ENCODE assay signal across 24 cellular contexts in the genomic region with DNA sequence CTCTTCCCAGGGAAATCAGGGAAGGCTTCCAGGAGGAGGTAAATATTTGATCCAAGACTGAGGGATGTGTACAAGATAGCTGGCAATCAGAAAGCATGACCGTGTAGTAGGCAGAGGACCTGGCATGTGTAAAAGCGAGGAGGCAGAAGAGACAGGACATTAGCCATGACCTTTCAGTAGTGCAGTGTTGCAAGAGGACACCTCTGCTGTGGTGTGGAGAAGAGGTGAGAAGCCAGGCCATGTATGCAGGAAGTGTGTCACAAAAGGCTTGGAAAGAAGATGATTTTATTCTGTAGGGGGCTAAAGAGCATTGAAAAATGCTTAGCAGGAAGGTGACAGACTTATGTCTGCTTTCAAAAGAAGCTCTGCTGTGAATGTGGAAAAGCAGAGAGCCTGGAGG.
DNase-seq lines count a peak whose midpoint lies in the region; ATAC-seq lines count a peak whose summit lies in the region.
"Had no signal": no experiment of that assay in that cellular context is flagged by ENCODE, and none has a peak within 500 bp of the region (broad histone marks: within the 10 kb centered on the region; RNA-seq: fewer than 3 reads in every experiment).

No MANE protein-coding gene starts in this region.

- no peak for DNase-seq in left ventricle myocardium superior
- no peak for DNase-seq in Right ventricle myocardium inferior (ENCODE audit: missing footprints)
- no peak for DNase-seq in effector memory CD8-positive, alpha-beta T cell
- DNase-seq in mesendoderm: peak; percentile 67
- DNase-seq in iPS-NIHi11 (ENCODE audit: low spot score): no peak
- DNase-seq: 8988T; ACHN; AML-193; BE2C; CD4-positive, alpha-beta T cell; CD8-positive, alpha-beta memory T cell; DMS 273 treated with DMSO at 0.1 percent for 48 hours; DMS79; EL; GDM1; GM23248; HFFc6 had no signal

- H2BK5ac ChIP-seq in mesendoderm (ENCODE audit: low read length): no peak overlapping the region

- H3K27ac ChIP-seq in mesendoderm (ENCODE audit: low read depth, low read length): no peak overlapping the region
- H3K27ac ChIP-seq: A549; BLaER1 treated with 17β-estradiol and CSF1 and Interleukin-3, amounts not matched to agents 10 nM and 100 nM; GM23248 had no signal

- H2AK5ac ChIP-seq in mesendoderm (ENCODE audit: low read length): no peak overlapping the region

- peak; percentile 6 for ATAC-seq in left ventricle myocardium superior
- no peak for ATAC-seq in Right ventricle myocardium inferior
- ATAC-seq in effector memory CD8-positive, alpha-beta T cell (replicated peaks): peak; percentile 71
- ATAC-seq in HG03342 (IDR thresholded peaks at IDR 0.05; ENCODE audit: unreplicated experiment): no peak
- ATAC-seq in HG02973 (IDR thresholded peaks at IDR 0.05; ENCODE audit: unreplicated experiment): no peak
- ATAC-seq: A549, GM12878 had no signal

- H3K4me1 ChIP-seq in mesendoderm (ENCODE audit: control insufficient read depth, low read depth, low read length): peaks cover 3% of the 10 kb centered on the region
- H3K4me1 ChIP-seq: A549; BE2C; BLaER1 treated with 17β-estradiol and CSF1 and Interleukin-3, amounts not matched to agents 10 nM and 100 nM; HAP-1 had no signal

- H3K4me1 Mint-ChIP-seq in effector memory CD8-positive, alpha-beta T cell (ENCODE audit: low read depth in 2 of 2): peaks cover 13 to 16% of the 10 kb centered on the region in 2 donors
- H3K4me1 Mint-ChIP-seq: CD14-positive monocyte had no signal

- H3K9ac ChIP-seq in mesendoderm (ENCODE audit: low read length): no peak overlapping the region
- H3K9ac ChIP-seq: BLaER1 treated with 17β-estradiol and CSF1 and Interleukin-3, amounts not matched to agents 10 nM and 100 nM; GM23248 had no signal

- no peaks in the 10 kb centered on the region for H3K36me3 ChIP-seq in mesendoderm (ENCODE audit: control insufficient read depth, insufficient read depth, low read length)
- H3K36me3 ChIP-seq: BE2C; BLaER1 treated with 17β-estradiol and CSF1 and Interleukin-3, amounts not matched to agents 10 nM and 100 nM; HAP-1 had no signal

- peak overlapping the region; percentile 28 to 44 for H3K27ac Mint-ChIP-seq in effector memory CD8-positive, alpha-beta T cell
- H3K27ac Mint-ChIP-seq: CD14-positive monocyte; CD4-positive, alpha-beta T cell; HFFc6 had no signal

- no peak overlapping the region for H3K4ac ChIP-seq in mesendoderm (ENCODE audit: low read depth, low read length)

- WGBS in mesendoderm (ENCODE audit: extremely low coverage, insufficient coverage, low lambda C conversion rate): no CpG with 5 or more reads among the region's 2 CpGs

- H3K56ac ChIP-seq in mesendoderm (ENCODE audit: low read length): no peak overlapping the region

- no peak overlapping the region for H3K18ac ChIP-seq in mesendoderm (ENCODE audit: low read length)

- H3K27me3 ChIP-seq in mesendoderm (ENCODE audit: insufficient read depth, low read length, poor library complexity): no peaks in the 10 kb centered on the region
- H3K27me3 ChIP-seq: BE2C; BLaER1 treated with 17β-estradiol and CSF1 and Interleukin-3, amounts not matched to agents 10 nM and 100 nM had no signal

- intact Hi-C loops in left ventricle myocardium superior (cut with micrococcal nuclease): no loop called here
- intact Hi-C loops in Right ventricle myocardium inferior (cut with DNase I): no loop called here

- H2BK15ac ChIP-seq in mesendoderm (replicated peaks; ENCODE audit: low read depth): no peak overlapping the region

- H2BK120ac ChIP-seq in mesendoderm (ENCODE audit: low read depth, low read length): no peak overlapping the region

- H3K23ac ChIP-seq in mesendoderm (ENCODE audit: low read length): no peak overlapping the region

- no peaks in the 10 kb centered on the region for H3K27me3 Mint-ChIP-seq in effector memory CD8-positive, alpha-beta T cell
- H3K27me3 Mint-ChIP-seq: CD4-positive, alpha-beta T cell had no signal

- no peak overlapping the region for H3K4me3 Mint-ChIP-seq in effector memory CD8-positive, alpha-beta T cell
- H3K4me3 Mint-ChIP-seq: CD14-positive monocyte; CD4-positive, alpha-beta T cell; CD8-positive, alpha-beta memory T cell; HFFc6 had no signal

- no peak overlapping the region for H4K5ac ChIP-seq in mesendoderm (ENCODE audit: low read length)

- no peak overlapping the region for H4K8ac ChIP-seq in mesendoderm (ENCODE audit: low read depth, low read length)

- no peak overlapping the region for H3K4me2 ChIP-seq in mesendoderm (ENCODE audit: low read length)
- H3K4me2 ChIP-seq: A549; BLaER1 treated with 17β-estradiol and CSF1 and Interleukin-3, amounts not matched to agents 10 nM and 100 nM had no signal

- no peaks in the 10 kb centered on the region for H3K9me3 Mint-ChIP-seq in effector memory CD8-positive, alpha-beta T cell
- H3K9me3 Mint-ChIP-seq: CD4-positive, alpha-beta T cell; CD8-positive, alpha-beta memory T cell had no signal

- no peaks in the 10 kb centered on the region for H3K79me2 ChIP-seq in mesendoderm (ENCODE audit: control insufficient read depth, insufficient read depth, low read length)

- no peak overlapping the region for H3K4me3 ChIP-seq in mesendoderm (ENCODE audit: low read length)
- H3K4me3 ChIP-seq: A549; BLaER1 treated with 17β-estradiol and CSF1 and Interleukin-3, amounts not matched to agents 10 nM and 100 nM; GM12878; GM23248; HAP-1 had no signal

- no peaks in the 10 kb centered on the region for H3K79me1 ChIP-seq in mesendoderm (ENCODE audit: low read length)

- no peaks in the 10 kb centered on the region for H3K36me3 Mint-ChIP-seq in effector memory CD8-positive, alpha-beta T cell (ENCODE audit: insufficient read depth)
- H3K36me3 Mint-ChIP-seq: CD14-positive monocyte; CD8-positive, alpha-beta memory T cell had no signal

Comparison
In these comparisons a context has a peak if more than half of its experiments do, and no peak if none do; other contexts are left out.
1. ATAC-seq: peak in left ventricle myocardium superior (single experiment) and effector memory CD8-positive, alpha-beta T cell (single experiment); none in Right ventricle myocardium inferior (single experiment), HG03342 (single experiment) and HG02973 (single experiment).